Comparison of ENCODE assay signal across 1 cellular context in genomic region chr17:68512247-68512966, GRCh38.
TF ChIP-seq lines count a peak whose summit lies in the region.

Gene PRKAR1A (plus strand): TSS chr17:68512430. CDS start chr17:68515400, 2,970 bp downstream.

TF ChIP-seq in K562, 482 proteins besides CTCF, POLR2A, EP300 and RAD21 (continued from another document and continues in another):
- TF ChIP-seq, protein P1, sequence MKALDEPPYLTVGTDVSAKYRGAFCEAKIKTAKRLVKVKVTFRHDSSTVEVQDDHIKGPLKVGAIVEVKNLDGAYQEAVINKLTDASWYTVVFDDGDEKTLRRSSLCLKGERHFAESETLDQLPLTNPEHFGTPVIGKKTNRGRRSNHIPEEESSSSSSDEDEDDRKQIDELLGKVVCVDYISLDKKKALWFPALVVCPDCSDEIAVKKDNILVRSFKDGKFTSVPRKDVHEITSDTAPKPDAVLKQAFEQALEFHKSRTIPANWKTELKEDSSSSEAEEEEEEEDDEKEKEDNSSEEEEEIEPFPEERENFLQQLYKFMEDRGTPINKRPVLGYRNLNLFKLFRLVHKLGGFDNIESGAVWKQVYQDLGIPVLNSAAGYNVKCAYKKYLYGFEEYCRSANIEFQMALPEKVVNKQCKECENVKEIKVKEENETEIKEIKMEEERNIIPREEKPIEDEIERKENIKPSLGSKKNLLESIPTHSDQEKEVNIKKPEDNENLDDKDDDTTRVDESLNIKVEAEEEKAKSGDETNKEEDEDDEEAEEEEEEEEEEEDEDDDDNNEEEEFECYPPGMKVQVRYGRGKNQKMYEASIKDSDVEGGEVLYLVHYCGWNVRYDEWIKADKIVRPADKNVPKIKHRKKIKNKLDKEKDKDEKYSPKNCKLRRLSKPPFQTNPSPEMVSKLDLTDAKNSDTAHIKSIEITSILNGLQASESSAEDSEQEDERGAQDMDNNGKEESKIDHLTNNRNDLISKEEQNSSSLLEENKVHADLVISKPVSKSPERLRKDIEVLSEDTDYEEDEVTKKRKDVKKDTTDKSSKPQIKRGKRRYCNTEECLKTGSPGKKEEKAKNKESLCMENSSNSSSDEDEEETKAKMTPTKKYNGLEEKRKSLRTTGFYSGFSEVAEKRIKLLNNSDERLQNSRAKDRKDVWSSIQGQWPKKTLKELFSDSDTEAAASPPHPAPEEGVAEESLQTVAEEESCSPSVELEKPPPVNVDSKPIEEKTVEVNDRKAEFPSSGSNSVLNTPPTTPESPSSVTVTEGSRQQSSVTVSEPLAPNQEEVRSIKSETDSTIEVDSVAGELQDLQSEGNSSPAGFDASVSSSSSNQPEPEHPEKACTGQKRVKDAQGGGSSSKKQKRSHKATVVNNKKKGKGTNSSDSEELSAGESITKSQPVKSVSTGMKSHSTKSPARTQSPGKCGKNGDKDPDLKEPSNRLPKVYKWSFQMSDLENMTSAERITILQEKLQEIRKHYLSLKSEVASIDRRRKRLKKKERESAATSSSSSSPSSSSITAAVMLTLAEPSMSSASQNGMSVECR (CRISPR knock-in tag; IDR thresholded peaks at IDR 0.05) = peak; percentile 48; the same call in 1 of the 2 replicates
- no peak for TF ChIP-seq ZNF586 (CRISPR knock-in tag; conservative IDR thresholded peaks at IDR 0.05)
- TF ChIP-seq ZNF318 (IDR thresholded peaks at IDR 0.05; ENCODE audit: borderline replicate concordance in 1 of 2, low read depth in 1 of 2) = no peak
- no peak for TF ChIP-seq TAF15 (IDR thresholded peaks at IDR 0.05; ENCODE audit: low read depth, low read length)
- TF ChIP-seq MCM5 (IDR thresholded peaks at IDR 0.05; ENCODE audit: low read depth) = no peak
- TF ChIP-seq HDAC3 (IDR thresholded peaks at IDR 0.05; ENCODE audit: borderline replicate concordance, partially characterized antibody) = no peak
- TF ChIP-seq FOXA1 (IDR thresholded peaks at IDR 0.05; ENCODE audit: borderline replicate concordance) = no peak
- TF ChIP-seq HNRNPK (IDR thresholded peaks at IDR 0.05; ENCODE audit: low read depth, low read length, poor library complexity, severe bottlenecking) = no peak
- TF ChIP-seq, protein P2, sequence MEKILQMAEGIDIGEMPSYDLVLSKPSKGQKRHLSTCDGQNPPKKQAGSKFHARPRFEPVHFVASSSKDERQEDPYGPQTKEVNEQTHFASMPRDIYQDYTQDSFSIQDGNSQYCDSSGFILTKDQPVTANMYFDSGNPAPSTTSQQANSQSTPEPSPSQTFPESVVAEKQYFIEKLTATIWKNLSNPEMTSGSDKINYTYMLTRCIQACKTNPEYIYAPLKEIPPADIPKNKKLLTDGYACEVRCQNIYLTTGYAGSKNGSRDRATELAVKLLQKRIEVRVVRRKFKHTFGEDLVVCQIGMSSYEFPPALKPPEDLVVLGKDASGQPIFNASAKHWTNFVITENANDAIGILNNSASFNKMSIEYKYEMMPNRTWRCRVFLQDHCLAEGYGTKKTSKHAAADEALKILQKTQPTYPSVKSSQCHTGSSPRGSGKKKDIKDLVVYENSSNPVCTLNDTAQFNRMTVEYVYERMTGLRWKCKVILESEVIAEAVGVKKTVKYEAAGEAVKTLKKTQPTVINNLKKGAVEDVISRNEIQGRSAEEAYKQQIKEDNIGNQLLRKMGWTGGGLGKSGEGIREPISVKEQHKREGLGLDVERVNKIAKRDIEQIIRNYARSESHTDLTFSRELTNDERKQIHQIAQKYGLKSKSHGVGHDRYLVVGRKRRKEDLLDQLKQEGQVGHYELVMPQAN (IDR thresholded peaks at IDR 0.05; ENCODE audit: borderline replicate concordance) = no peak; the same call in 1 of the 2 replicates
- TF ChIP-seq ZNF23 (CRISPR knock-in tag; IDR thresholded peaks at IDR 0.05) = no peak
- TF ChIP-seq XRCC4 (IDR thresholded peaks at IDR 0.05; ENCODE audit: extremely low read depth, insufficient read depth, insufficient read length) = no peak
- TF ChIP-seq, protein P3, sequence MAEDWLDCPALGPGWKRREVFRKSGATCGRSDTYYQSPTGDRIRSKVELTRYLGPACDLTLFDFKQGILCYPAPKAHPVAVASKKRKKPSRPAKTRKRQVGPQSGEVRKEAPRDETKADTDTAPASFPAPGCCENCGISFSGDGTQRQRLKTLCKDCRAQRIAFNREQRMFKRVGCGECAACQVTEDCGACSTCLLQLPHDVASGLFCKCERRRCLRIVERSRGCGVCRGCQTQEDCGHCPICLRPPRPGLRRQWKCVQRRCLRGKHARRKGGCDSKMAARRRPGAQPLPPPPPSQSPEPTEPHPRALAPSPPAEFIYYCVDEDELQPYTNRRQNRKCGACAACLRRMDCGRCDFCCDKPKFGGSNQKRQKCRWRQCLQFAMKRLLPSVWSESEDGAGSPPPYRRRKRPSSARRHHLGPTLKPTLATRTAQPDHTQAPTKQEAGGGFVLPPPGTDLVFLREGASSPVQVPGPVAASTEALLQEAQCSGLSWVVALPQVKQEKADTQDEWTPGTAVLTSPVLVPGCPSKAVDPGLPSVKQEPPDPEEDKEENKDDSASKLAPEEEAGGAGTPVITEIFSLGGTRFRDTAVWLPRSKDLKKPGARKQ (CRISPR knock-in tag; IDR thresholded peaks at IDR 0.05) = no peak
- no peak for TF ChIP-seq BHLHE40 (IDR thresholded peaks at IDR 0.05; ENCODE audit: low read length)
- no peak for TF ChIP-seq TCF7L2 (IDR thresholded peaks at IDR 0.05; ENCODE audit: low read depth, low read length)
- no peak for TF ChIP-seq CBFA2T2 (conservative IDR thresholded peaks at IDR 0.05)
- TF ChIP-seq KDM1A (IDR thresholded peaks at IDR 0.05) = no peak
- no peak for TF ChIP-seq ZNF398 (CRISPR knock-in tag; IDR thresholded peaks at IDR 0.05)
- no peak for TF ChIP-seq ZNF644 (tag; IDR thresholded peaks at IDR 0.05; ENCODE audit: low read depth)
- TF ChIP-seq SAFB (IDR thresholded peaks at IDR 0.05; ENCODE audit: borderline replicate concordance, low read depth, low read length) = no peak
- peak; percentile 87 for TF ChIP-seq CCNT2 (IDR thresholded peaks at IDR 0.05; ENCODE audit: borderline replicate concordance, extremely low read depth, insufficient read length, low read depth, low read length)
- TF ChIP-seq ETV5 (CRISPR knock-in tag; IDR thresholded peaks at IDR 0.05; ENCODE audit: low read depth) = peak; percentile 79
- TF ChIP-seq, protein P4, sequence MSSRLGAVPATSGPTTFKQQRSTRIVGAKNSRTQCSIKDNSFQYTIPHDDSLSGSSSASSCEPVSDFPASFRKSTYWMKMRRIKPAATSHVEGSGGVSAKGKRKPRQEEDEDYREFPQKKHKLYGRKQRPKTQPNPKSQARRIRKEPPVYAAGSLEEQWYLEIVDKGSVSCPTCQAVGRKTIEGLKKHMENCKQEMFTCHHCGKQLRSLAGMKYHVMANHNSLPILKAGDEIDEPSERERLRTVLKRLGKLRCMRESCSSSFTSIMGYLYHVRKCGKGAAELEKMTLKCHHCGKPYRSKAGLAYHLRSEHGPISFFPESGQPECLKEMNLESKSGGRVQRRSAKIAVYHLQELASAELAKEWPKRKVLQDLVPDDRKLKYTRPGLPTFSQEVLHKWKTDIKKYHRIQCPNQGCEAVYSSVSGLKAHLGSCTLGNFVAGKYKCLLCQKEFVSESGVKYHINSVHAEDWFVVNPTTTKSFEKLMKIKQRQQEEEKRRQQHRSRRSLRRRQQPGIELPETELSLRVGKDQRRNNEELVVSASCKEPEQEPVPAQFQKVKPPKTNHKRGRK (tag; IDR thresholded peaks at IDR 0.05) = no peak
- TF ChIP-seq ZNF445 (CRISPR knock-in tag; IDR thresholded peaks at IDR 0.05; ENCODE audit: low read depth) = no peak
- TF ChIP-seq U2AF2 (optimal IDR thresholded peaks at IDR 0.05; ENCODE audit: low read depth, low read length) = no peak
- TF ChIP-seq ZNF76 (CRISPR knock-in tag; IDR thresholded peaks at IDR 0.05; ENCODE audit: borderline replicate concordance) = no peak
- TF ChIP-seq IRF1 (CRISPR knock-in tag; IDR thresholded peaks at IDR 0.05; ENCODE audit: borderline replicate concordance) = no peak
- no peak for TF ChIP-seq HNRNPH1 (optimal IDR thresholded peaks at IDR 0.05; ENCODE audit: low read depth, low read length)
- TF ChIP-seq FOXA3 (CRISPR knock-in tag; conservative IDR thresholded peaks at IDR 0.05 in 1 of 2, IDR thresholded peaks at IDR 0.05 in 1 of 2) = no peak
- no peak for TF ChIP-seq ZNF764 (CRISPR knock-in tag; IDR thresholded peaks at IDR 0.05; ENCODE audit: low read depth)
- no peak for TF ChIP-seq THRB (CRISPR knock-in tag; conservative IDR thresholded peaks at IDR 0.05)
- TF ChIP-seq ARID1B (IDR thresholded peaks at IDR 0.05) = peak; percentile 44; the same call in 1 of the 2 replicates
- peak; percentile 49 for TF ChIP-seq HMGN3 (IDR thresholded peaks at IDR 0.05; ENCODE audit: borderline replicate concordance, extremely low read depth, insufficient read length, low read depth, low read length)
- no peak for TF ChIP-seq ZNF143 (CRISPR knock-in tag; IDR thresholded peaks at IDR 0.05)
- no peak for TF ChIP-seq DNMT1 (IDR thresholded peaks at IDR 0.05)
- no peak for TF ChIP-seq SETDB1 (IDR thresholded peaks at IDR 0.05; ENCODE audit: low read length)
